31 cellular contexts compared by ENCODE assay signal in the genomic region with DNA sequence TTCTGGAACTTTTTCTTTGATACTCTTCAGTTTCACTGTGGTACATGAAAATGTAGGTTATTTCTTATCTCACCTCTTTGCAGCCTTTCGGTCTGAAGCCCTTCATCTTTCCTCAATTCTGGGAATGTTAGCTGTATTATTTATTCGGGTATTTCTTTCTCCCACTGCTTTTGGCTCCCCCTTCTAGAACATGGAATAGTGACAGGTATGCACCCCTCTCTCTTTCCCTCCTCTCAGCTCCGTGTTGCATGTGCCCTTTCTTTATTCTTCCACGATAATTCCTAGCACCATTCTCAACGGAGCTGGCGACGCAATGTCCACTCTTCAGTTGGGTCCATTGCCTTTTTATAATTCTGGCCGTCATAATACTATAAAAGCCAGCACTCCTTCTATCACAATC. TPM values are rescaled to one million over a fixed set of nuclear protein-coding genes. Genes with fewer than 3 reads are reported as not detected.
DNase-seq lines count a peak whose midpoint lies in the region; ATAC-seq, FAIRE-seq and TF ChIP-seq lines count a peak whose summit lies in the region.
"Had no signal": no experiment of that assay in that cellular context is flagged by ENCODE, and none has a peak within 500 bp of the region (broad histone marks: within the 10 kb centered on the region; RNA-seq: fewer than 3 reads in every experiment).

No MANE protein-coding gene starts in this region.

- no peak overlapping the region for H3K4me3 ChIP-seq in K562
- H3K4me3 ChIP-seq: A549, BLaER1, GM12878 had no signal

- no peaks in the 10 kb centered on the region for H3K36me3 ChIP-seq in K562 (ENCODE audit: control insufficient read depth, insufficient read depth, low read length)
- H3K36me3 ChIP-seq: BE2C, BLaER1 had no signal

- H3K9me3 Mint-ChIP-seq in stimulated activated naive CD8-positive, alpha-beta T cell treated with anti-CD3 and anti-CD28 coated beads, Interleukin-15, Interleukin-2, amounts not matched to agents 100 ng/mL and 50 ng/mL, for 24 hours: no peaks in the 10 kb centered on the region
- H3K9me3 Mint-ChIP-seq: CD4-positive, alpha-beta memory T cell; CD4-positive, CD25-positive, alpha-beta regulatory T cell; CD8-positive, alpha-beta memory T cell had no signal

- FAIRE-seq in K562 (lab: Jason Lieb, UNC): no peak
- FAIRE-seq: A549, GM12878, GM12892, GM18507, GM19239 had no signal

- no peak for TF ChIP-seq CTCF in K562 (IDR thresholded peaks at IDR 0.05 in 2 of 3, conservative IDR thresholded peaks at IDR 0.05 in 1 of 3; ENCODE audit: insufficient read depth in 2 of 3, low read depth in 1 of 3, low read length in 3 of 3)

- BruUV-seq in K562 (replicated peaks; lab: Mats Ljungman, UMichigan): no TSS peak

- peak overlapping the region; percentile 62 for H3K27ac ChIP-seq in K562 (ENCODE audit: extremely low read depth, low read depth, low read length)
- H3K27ac ChIP-seq: 22Rv1, A549, BLaER1 had no signal

- no peak for ATAC-seq in stimulated activated naive CD8-positive, alpha-beta T cell treated with anti-CD3 and anti-CD28 coated beads, Interleukin-15, Interleukin-2, amounts not matched to agents 100 U/mL and 50 U/mL, for 24 hours
- ATAC-seq in K562: no peak; the same call in 2 of the 3 replicates
- no peak for ATAC-seq in GM18511 (IDR thresholded peaks at IDR 0.05; ENCODE audit: unreplicated experiment)
- ATAC-seq in HG03520 (IDR thresholded peaks at IDR 0.05; ENCODE audit: unreplicated experiment): no peak
- ATAC-seq in HG03342 (IDR thresholded peaks at IDR 0.05; ENCODE audit: unreplicated experiment): no peak
- ATAC-seq: A549, GM12878 had no signal

- TF ChIP-seq EP300 in K562 (IDR thresholded peaks at IDR 0.05; ENCODE audit: low read length): no peak

- no peak overlapping the region for H3K4me3 Mint-ChIP-seq in stimulated activated naive CD8-positive, alpha-beta T cell treated with anti-CD3 and anti-CD28 coated beads, Interleukin-15, Interleukin-2, amounts not matched to agents 100 ng/mL and 50 ng/mL, for 24 hours
- H3K4me3 Mint-ChIP-seq: CD14-positive monocyte; CD4-positive, alpha-beta memory T cell; CD4-positive, CD25-positive, alpha-beta regulatory T cell; CD8-positive, alpha-beta memory T cell had no signal

- no peak for DNase-seq in stimulated activated naive CD8-positive, alpha-beta T cell treated with anti-CD3 and anti-CD28 coated beads, Interleukin-15, Interleukin-2, amounts not matched to agents 100 U/mL and 50 U/mL, for 24 hours
- DNase-seq in K562 (ENCODE audit: extremely low read depth in 1 of 4, low spot score in 3 of 4) (peak in 1 of 4 experiments; percentile 4), islet precursor cell (peak; percentile 10)
- DNase-seq: BE2C; C1 segment of cervical spinal cord; CD4-positive, alpha-beta memory T cell; CD4-positive, CD25-positive, alpha-beta regulatory T cell; CD8-positive, alpha-beta memory T cell; COR-L47; DMS 273 treated with DMSO at 0.1 percent for 48 hours; DMS153; DMS53; DMS79; DND-41; EL; GDM1 had no signal

- H3K4me1 ChIP-seq in K562 (replicated peaks in 1 of 2; ENCODE audit: control insufficient read depth in 2 of 2, insufficient read depth in 2 of 2, low read length in 2 of 2): peaks cover 19 to 40% of the 10 kb centered on the region in 2 experiments
- H3K4me1 ChIP-seq: A549, BE2C had no signal

- H3K9me3 ChIP-seq in K562 (replicated peaks; ENCODE audit: control insufficient read depth, insufficient read depth, low read depth, low read length): no peaks in the 10 kb centered on the region
- H3K9me3 ChIP-seq: A549, BE2C had no signal

- H3K27ac Mint-ChIP-seq in stimulated activated naive CD8-positive, alpha-beta T cell treated with anti-CD3 and anti-CD28 coated beads, Interleukin-15, Interleukin-2, amounts not matched to agents 100 ng/mL and 50 ng/mL, for 24 hours: peak overlapping the region; percentile 36
- H3K27ac Mint-ChIP-seq: CD4-positive, alpha-beta memory T cell had no signal

- no peak for TF ChIP-seq POLR2A in K562 (conservative IDR thresholded peaks at IDR 0.05)

- WGBS in K562 (ENCODE audit: insufficient coverage, low coverage, missing lambda C conversion rate): 30% methylated on average over 8 of the region's 8 CpGs

- in situ Hi-C loops in K562 (cut with MboI): no loop called here

- peak overlapping the region; percentile 92 for H2AFZ ChIP-seq in K562 (ENCODE audit: low read depth, low read length)

- no peak for TF ChIP-seq RAD21 in K562 (CRISPR knock-in tag; conservative IDR thresholded peaks at IDR 0.05 in 1 of 2, IDR thresholded peaks at IDR 0.05 in 1 of 2)

- peaks cover 28% of the 10 kb centered on the region for H3K4me1 Mint-ChIP-seq in stimulated activated naive CD8-positive, alpha-beta T cell treated with anti-CD3 and anti-CD28 coated beads, Interleukin-15, Interleukin-2, amounts not matched to agents 100 ng/mL and 50 ng/mL, for 24 hours (ENCODE audit: low read depth)

- no peaks in the 10 kb centered on the region for H3K36me3 Mint-ChIP-seq in stimulated activated naive CD8-positive, alpha-beta T cell treated with anti-CD3 and anti-CD28 coated beads, Interleukin-15, Interleukin-2, amounts not matched to agents 100 ng/mL and 50 ng/mL, for 24 hours (ENCODE audit: low read depth)
- H3K36me3 Mint-ChIP-seq: CD14-positive monocyte; CD4-positive, alpha-beta memory T cell; CD4-positive, CD25-positive, alpha-beta regulatory T cell had no signal

- no peaks in the 10 kb centered on the region for H3K27me3 Mint-ChIP-seq in stimulated activated naive CD8-positive, alpha-beta T cell treated with anti-CD3 and anti-CD28 coated beads, Interleukin-15, Interleukin-2, amounts not matched to agents 100 ng/mL and 50 ng/mL, for 24 hours

- H3K27me3 ChIP-seq in K562 (ENCODE audit: control insufficient read depth in 2 of 2, insufficient read depth in 2 of 2, low read length in 2 of 2): no peaks in the 10 kb centered on the region
- H3K27me3 ChIP-seq: BE2C, BLaER1 had no signal

- CTCF ChIA-PET in K562 (lab: Yijun Ruan, JAX; ENCODE audit: low intra/inter-chr PET ratio): no interaction called here

- no peaks in the 10 kb centered on the region for H3K9me1 ChIP-seq in K562 (ENCODE audit: control insufficient read depth, insufficient read depth, low read length)

- no peaks in the 10 kb centered on the region for H3K79me2 ChIP-seq in K562 (ENCODE audit: control insufficient read depth, insufficient read depth, low read length)

- H3K9ac ChIP-seq in K562 (ENCODE audit: insufficient read depth in 1 of 2, low read depth in 2 of 2, low read length in 2 of 2): peak overlapping the region in 1 of 2 experiments; percentile 47; a peak in 2 of 4 replicates
- H3K9ac ChIP-seq: BLaER1 had no signal

- H4K20me1 ChIP-seq in K562 (replicated peaks; ENCODE audit: control insufficient read depth, insufficient read depth, low read length): no peaks in the 10 kb centered on the region
- H4K20me1 ChIP-seq: BLaER1 had no signal

- H3K4me2 ChIP-seq in K562 (ENCODE audit: insufficient read depth, low read length): peak overlapping the region; percentile 46; the same call in 1 of the 2 replicates
- H3K4me2 ChIP-seq: A549, BLaER1 had no signal

- POLR2A ChIA-PET in K562 (lab: Yijun Ruan, JAX): interaction anchor here (0.7 to 1.9 kb wide), 5 partner anchors 10 to 54 kb away, joined by 3 to 6 read pairs (median 4); no protein-coding TSS in a partner anchor

- intact Hi-C loops in K562 (cut with micrococcal nuclease): no loop called here

RNA-seq across cellular contexts. Expression of a gene that starts 24.1 kb away (rescaled TPM):
- total RNA-seq in K562 (2011; cell fraction: chromatin; rRNA removed; ENCODE audit: low replicate concordance): 45.4 and 151 TPM in 2 replicates
- total RNA-seq in K562 (2011; cell fraction: nucleolus; rRNA removed): 117 and 141 TPM in 2 replicates
- 54.9 and 57.5 TPM in 2 replicates for total RNA-seq in K562 (2011; cell fraction: nucleoplasm; rRNA removed)
- total RNA-seq in K562 (2014; rRNA removed) (22.7 and 26.2 TPM in 2 replicates), K562 (2014; rRNA removed; fragmentation: Illumina TruSeq; extraction: Trizol) (2.1 and 2.5 TPM in 2 replicates), K562 (2015; rRNA removed; fragmentation: Illumina TruSeq; extraction: Trizol) (7.6 and 9.7 TPM in 2 replicates), K562 (2021) (33.6 and 37.1 TPM in 2 replicates)
- polyA plus RNA-seq in K562 (2011; rRNA removed) (14.0 and 22.7 TPM in 2 replicates), K562 (2014; fragmentation: Illumina TruSeq; extraction: Trizol) (4.5 and 10.9 TPM in 2 replicates), K562 (2014; fragmentation: Nextera tagmentation; extraction: Ambion mirVana) (under 1 TPM in 1 of 2 experiments, not detected in 1; 0.20 TPM), K562 (2014; rRNA removed) (30.0 and 32.0 TPM in 2 replicates)
- polyA plus RNA-seq in K562 (2011; cell fraction: cytosol; rRNA removed): 20.4 and 42.5 TPM in 2 replicates
- 174 and 271 TPM in 2 replicates for polyA plus RNA-seq in K562 (2011; cell fraction: nucleus; rRNA removed)
- polyA plus RNA-seq in K562 (2012): 17.2 and 19.0 TPM in 2 replicates
- 2.1 and 3.3 TPM in 2 replicates for polyA minus RNA-seq in K562 (2011; rRNA and poly(A)+ RNA removed)
- polyA minus RNA-seq in K562 (2011; cell fraction: cytosol; rRNA and poly(A)+ RNA removed): 8.1 and 9.7 TPM in 2 replicates
- 23.6 and 27.2 TPM in 2 replicates for polyA minus RNA-seq in K562 (2011; cell fraction: nucleus; rRNA and poly(A)+ RNA removed)
- polyA plus RNA-seq: CD14-positive monocyte; CD4-positive, alpha-beta memory T cell; CD4-positive, CD25-positive, alpha-beta regulatory T cell had no signal

RNA-seq across cellular contexts. Expression of a gene that starts 24.5 kb away (rescaled TPM):
- 6.0 and 26.3 TPM in 2 replicates for total RNA-seq in K562 (2011; cell fraction: chromatin; rRNA removed; ENCODE audit: low replicate concordance)
- total RNA-seq in K562 (2011; cell fraction: nucleolus; rRNA removed): 38.8 and 53.5 TPM in 2 replicates
- total RNA-seq in K562 (2011; cell fraction: nucleoplasm; rRNA removed): 31.1 and 36.4 TPM in 2 replicates
- 49.6 and 70.6 TPM in 2 replicates for total RNA-seq in K562 (2014; rRNA removed)
- total RNA-seq in K562 (2014; rRNA removed; fragmentation: Illumina TruSeq; extraction: Trizol): 41.0 and 51.5 TPM in 2 replicates
- 155 and 161 TPM in 2 replicates for total RNA-seq in K562 (2015; rRNA removed; fragmentation: Illumina TruSeq; extraction: Trizol)
- total RNA-seq in K562 (2021): 163 and 164 TPM in 2 replicates
- 22.7 and 77.6 TPM in 2 replicates for polyA plus RNA-seq in K562 (2011; rRNA removed)
- polyA plus RNA-seq in K562 (2011; cell fraction: cytosol; rRNA removed): 128 TPM in 2 replicates
- 28.0 and 34.2 TPM in 2 replicates for polyA plus RNA-seq in K562 (2011; cell fraction: nucleus; rRNA removed)
- polyA plus RNA-seq in K562 (2012): 478 and 481 TPM in 2 replicates
- polyA plus RNA-seq in K562 (2014; fragmentation: Illumina TruSeq; extraction: Trizol): 242 and 297 TPM in 2 replicates
- polyA plus RNA-seq in K562 (2014; fragmentation: Nextera tagmentation; extraction: Ambion mirVana): 100 to 1,000 TPM; 452 to 461 TPM
- 77.7 and 150 TPM in 2 replicates for polyA plus RNA-seq in K562 (2014; rRNA removed)
- polyA minus RNA-seq in K562 (2011; rRNA and poly(A)+ RNA removed): 19.8 and 26.3 TPM in 2 replicates
- 49.6 and 95.7 TPM in 2 replicates for polyA minus RNA-seq in K562 (2011; cell fraction: cytosol; rRNA and poly(A)+ RNA removed)
- 6.9 and 19.4 TPM in 2 replicates for polyA minus RNA-seq in K562 (2011; cell fraction: nucleus; rRNA and poly(A)+ RNA removed)

RNA-seq across cellular contexts. Expression of a gene that starts 31.3 kb away (rescaled TPM):
- 394 and 929 TPM in 2 replicates for total RNA-seq in K562 (2011; cell fraction: chromatin; rRNA removed; ENCODE audit: low replicate concordance)
- 1,445 and 1,483 TPM in 2 replicates for total RNA-seq in K562 (2011; cell fraction: nucleolus; rRNA removed)
- 1,061 and 1,262 TPM in 2 replicates for total RNA-seq in K562 (2011; cell fraction: nucleoplasm; rRNA removed)
- total RNA-seq in K562 (2014; rRNA removed) (793 and 818 TPM in 2 replicates), K562 (2014; rRNA removed; fragmentation: Illumina TruSeq; extraction: Trizol) (572 and 787 TPM in 2 replicates), K562 (2015; rRNA removed; fragmentation: Illumina TruSeq; extraction: Trizol) (979 and 985 TPM in 2 replicates), K562 (2021) (691 and 717 TPM in 2 replicates)
- polyA plus RNA-seq in K562 (2011; rRNA removed) (900 and 1,311 TPM in 2 replicates), K562 (2014; fragmentation: Illumina TruSeq; extraction: Trizol) (1,966 and 1,984 TPM in 2 replicates), K562 (2014; fragmentation: Nextera tagmentation; extraction: Ambion mirVana) (1,000 to 10,000 TPM; 4,252 to 5,579 TPM), K562 (2014; rRNA removed) (974 and 999 TPM in 2 replicates)
- 2,724 and 2,737 TPM in 2 replicates for polyA plus RNA-seq in K562 (2011; cell fraction: cytosol; rRNA removed)
- 780 and 1,049 TPM in 2 replicates for polyA plus RNA-seq in K562 (2011; cell fraction: nucleus; rRNA removed)
- polyA plus RNA-seq in K562 (2012): 1,084 and 1,212 TPM in 2 replicates
- 752 and 801 TPM in 2 replicates for polyA minus RNA-seq in K562 (2011; rRNA and poly(A)+ RNA removed)
- 577 and 662 TPM in 2 replicates for polyA minus RNA-seq in K562 (2011; cell fraction: cytosol; rRNA and poly(A)+ RNA removed)
- 139 and 266 TPM in 2 replicates for polyA minus RNA-seq in K562 (2011; cell fraction: nucleus; rRNA and poly(A)+ RNA removed)

RNA-seq across cellular contexts. Expression of a gene that starts 37.6 kb away (rescaled TPM):
- 6.5 and 20.8 TPM in 2 replicates for total RNA-seq in K562 (2011; cell fraction: chromatin; rRNA removed; ENCODE audit: low replicate concordance)
- 47.0 and 138 TPM in 2 replicates for total RNA-seq in K562 (2011; cell fraction: nucleolus; rRNA removed)
- 31.5 and 44.9 TPM in 2 replicates for total RNA-seq in K562 (2011; cell fraction: nucleoplasm; rRNA removed)
- 52.8 and 187 TPM in 2 replicates for total RNA-seq in K562 (2014; rRNA removed)
- total RNA-seq in K562 (2014; rRNA removed; fragmentation: Illumina TruSeq; extraction: Trizol): 137 and 145 TPM in 2 replicates
- 290 and 356 TPM in 2 replicates for total RNA-seq in K562 (2015; rRNA removed; fragmentation: Illumina TruSeq; extraction: Trizol)
- 693 and 698 TPM in 2 replicates for total RNA-seq in K562 (2021)
- polyA plus RNA-seq in K562 (2011; rRNA removed): 205 and 655 TPM in 2 replicates
- polyA plus RNA-seq in K562 (2011; cell fraction: cytosol; rRNA removed): 600 and 1,150 TPM in 2 replicates
- polyA plus RNA-seq in K562 (2011; cell fraction: nucleus; rRNA removed): 59.9 and 198 TPM in 2 replicates
- 488 and 506 TPM in 2 replicates for polyA plus RNA-seq in K562 (2012)
- polyA plus RNA-seq in K562 (2014; fragmentation: Illumina TruSeq; extraction: Trizol): 472 and 547 TPM in 2 replicates
- 1,000 to 10,000 TPM; 3,629 to 4,872 TPM for polyA plus RNA-seq in K562 (2014; fragmentation: Nextera tagmentation; extraction: Ambion mirVana)
- polyA plus RNA-seq in K562 (2014; rRNA removed): 255 and 328 TPM in 2 replicates
- polyA minus RNA-seq in K562 (2011; rRNA and poly(A)+ RNA removed): 69.9 and 190 TPM in 2 replicates
- 143 and 401 TPM in 2 replicates for polyA minus RNA-seq in K562 (2011; cell fraction: cytosol; rRNA and poly(A)+ RNA removed)
- 14.8 and 71.3 TPM in 2 replicates for polyA minus RNA-seq in K562 (2011; cell fraction: nucleus; rRNA and poly(A)+ RNA removed)

RNA-seq across cellular contexts. Expression of a gene that starts 45.9 kb away (rescaled TPM):
- total RNA-seq in K562 (2011; cell fraction: chromatin; rRNA removed; ENCODE audit: low replicate concordance): not detected in 2 replicates
- total RNA-seq in K562 (2011; cell fraction: nucleolus; rRNA removed): not detected in 2 replicates
- not detected in 2 replicates for total RNA-seq in K562 (2011; cell fraction: nucleoplasm; rRNA removed)
- total RNA-seq in K562 (2014; rRNA removed) (not detected in 2 replicates), K562 (2014; rRNA removed; fragmentation: Illumina TruSeq; extraction: Trizol) (not detected in 2 replicates), K562 (2015; rRNA removed; fragmentation: Illumina TruSeq; extraction: Trizol) (not detected in 2 replicates), K562 (2021) (not detected in 2 replicates)
- polyA plus RNA-seq in K562 (2011; rRNA removed) (not detected in 2 replicates), K562 (2014; fragmentation: Illumina TruSeq; extraction: Trizol) (not detected in 2 replicates), K562 (2014; fragmentation: Nextera tagmentation; extraction: Ambion mirVana) (not detected), K562 (2014; rRNA removed) (0.19 TPM in 1 of 2 replicates, not detected in the other)
- polyA plus RNA-seq in K562 (2011; cell fraction: cytosol; rRNA removed): not detected in 2 replicates
- not detected in 2 replicates for polyA plus RNA-seq in K562 (2011; cell fraction: nucleus; rRNA removed)
- not detected in 2 replicates for polyA plus RNA-seq in K562 (2012)
- polyA minus RNA-seq in K562 (2011; rRNA and poly(A)+ RNA removed): not detected in 2 replicates
- polyA minus RNA-seq in K562 (2011; cell fraction: cytosol; rRNA and poly(A)+ RNA removed): not detected in 2 replicates
- polyA minus RNA-seq in K562 (2011; cell fraction: nucleus; rRNA and poly(A)+ RNA removed): not detected in 2 replicates
- total RNA-seq: A172; CD4-positive, alpha-beta memory T cell; CD4-positive, CD25-positive, alpha-beta regulatory T cell; CD8-positive, alpha-beta memory T cell; Daoy; G401; GM12878 had no signal
- polyA plus RNA-seq: A549; CD14-positive monocyte; CD4-positive, alpha-beta memory T cell; CD4-positive, CD25-positive, alpha-beta regulatory T cell; CD8-positive, alpha-beta memory T cell; GM12878 had no signal
